In genomic region chr17:74632196-74632540, GRCh38 we compare ENCODE assay signal across 11 cellular contexts. TPM values are rescaled to one million over a fixed set of nuclear protein-coding genes. Genes with fewer than 3 reads are reported as not detected.
A peak's percentile ranks its signal among the peaks of the same experiment; 100 is the strongest.
DNase-seq lines count a peak whose midpoint lies in the region; ATAC-seq and TF ChIP-seq lines count a peak whose summit lies in the region.
"Had no signal": no experiment of that assay in that cellular context is flagged by ENCODE, and none has a peak within 500 bp of the region (broad histone marks: within the 10 kb centered on the region; RNA-seq: fewer than 3 reads in every experiment).

No MANE protein-coding gene starts in this region.

- TF ChIP-seq CTCF in H9 (conservative IDR thresholded peaks at IDR 0.05) (no peak), hepatocyte (IDR thresholded peaks at IDR 0.05; ENCODE audit: poor library complexity) (no peak)

- no peaks in the 10 kb centered on the region; a peak in 1 of 7 replicates for H3K36me3 Mint-ChIP-seq in H9 (ENCODE audit: insufficient read depth in 1 of 3, low read depth in 3 of 3)

- H3K9me2 ChIP-seq in hepatocyte (replicated peaks; ENCODE audit: insufficient read depth): no peaks in the 10 kb centered on the region

- H3K27ac ChIP-seq in H9 (ENCODE audit: insufficient read length, low read depth, low read length) (no peak overlapping the region), hepatocyte (peak overlapping the region; percentile 58), stomach smooth muscle (ENCODE audit: low read length) (no peak overlapping the region)

- H3K79me2 ChIP-seq in H9 (ENCODE audit: insufficient read depth, low read length): no peaks in the 10 kb centered on the region
- H3K79me2 ChIP-seq in hepatocyte: no peaks in the 10 kb centered on the region

- H3K9ac ChIP-seq in H9 (ENCODE audit: extremely low read depth, insufficient read length, low read length) (no peak overlapping the region), NT2/D1 (ENCODE audit: insufficient read length, low read depth) (peak overlapping the region; percentile 23), stomach smooth muscle (ENCODE audit: low read length in 2 of 2) (no peak overlapping the region)

- no CpG with 5 or more reads among the region's 8 CpGs for WGBS in H9 (ENCODE audit: extremely low coverage, insufficient read length, low lambda C conversion rate)
- WGBS in hepatocyte (ENCODE audit: low lambda C conversion rate, missing lambda C conversion rate): 14% methylated on average over 8 of the region's 8 CpGs

- no peak overlapping the region for H4K5ac ChIP-seq in H9 (ENCODE audit: insufficient read length, low read depth, low read length)

- H3K23me2 ChIP-seq in H9 (ENCODE audit: insufficient read length, low read depth, low read length, poor library complexity, severe bottlenecking): no peaks in the 10 kb centered on the region

- H4K8ac ChIP-seq in H9 (replicated peaks; ENCODE audit: insufficient read length, low read depth, low read length): no peak overlapping the region

- H3K27me3 ChIP-seq in H9 (ENCODE audit: insufficient read depth, low read length): no peaks in the 10 kb centered on the region; the same call in 1 of the 2 replicates
- H3K27me3 ChIP-seq in NT2/D1 (ENCODE audit: insufficient read depth, insufficient read length): peaks cover 5% of the 10 kb centered on the region
- peaks cover 4% of the 10 kb centered on the region for H3K27me3 ChIP-seq in hepatocyte
- H3K27me3 ChIP-seq in stomach smooth muscle (ENCODE audit: control insufficient read depth in 1 of 2, insufficient read depth in 2 of 2, low read length in 2 of 2): peaks cover 0 to 12% of the 10 kb centered on the region in 2 donors

- H3K36me3 ChIP-seq in NT2/D1 (ENCODE audit: insufficient read depth, insufficient read length, low read length): no peaks in the 10 kb centered on the region
- no peaks in the 10 kb centered on the region for H3K36me3 ChIP-seq in hepatocyte (replicated peaks; ENCODE audit: insufficient read depth, low read depth)
- no peaks in the 10 kb centered on the region for H3K36me3 ChIP-seq in stomach smooth muscle (ENCODE audit: control insufficient read depth in 2 of 2, insufficient read depth in 2 of 2, low read length in 2 of 2)

- peaks cover 39 to 55% of the 10 kb centered on the region in 2 experiments for H3K4me1 Mint-ChIP-seq in H9

- H3K4me3 Mint-ChIP-seq in H9: peak overlapping the region in 1 of 2 experiments; percentile 28; a peak in 1 of 5 replicates
- H3K4me3 Mint-ChIP-seq: activated CD4-positive, alpha-beta T cell treated with anti-CD3 and anti-CD28 coated beads for 36 hours; T-helper 1 cell treated with Interleukin-12 subunit alpha and Interleukin-12 subunit beta and Interleukin-4 antibody, amounts not matched to agents 30 μg/mL and 1 μg/mL, for 36 hours had no signal

- H3K9me3 ChIP-seq in H9 (ENCODE audit: control insufficient read depth, low read depth, low read length): no peaks in the 10 kb centered on the region
- no peaks in the 10 kb centered on the region for H3K9me3 ChIP-seq in NT2/D1 (ENCODE audit: insufficient read depth, low read length)
- H3K9me3 ChIP-seq in hepatocyte (ENCODE audit: low read depth): no peaks in the 10 kb centered on the region
- H3K9me3 ChIP-seq in stomach smooth muscle (ENCODE audit: control insufficient read depth in 2 of 2, low read length in 2 of 2): peaks cover 0 to 3% of the 10 kb centered on the region in 2 donors

- peaks cover 16% of the 10 kb centered on the region for H3K27me3 Mint-ChIP-seq in H9 (ENCODE audit: low read depth)

- H3K56ac ChIP-seq in H9 (ENCODE audit: insufficient read length, low read depth, low read length): no peak overlapping the region

- H3K4me1 ChIP-seq in H9 (ENCODE audit: insufficient read depth, low read length) (peaks cover 7% of the 10 kb centered on the region; the same call in 1 of the 2 replicates), NT2/D1 (ENCODE audit: insufficient read depth, insufficient read length) (peaks cover 7% of the 10 kb centered on the region), hepatocyte (ENCODE audit: insufficient read depth) (peaks cover 5% of the 10 kb centered on the region), stomach smooth muscle (ENCODE audit: control insufficient read depth, insufficient read depth, low read length) (peaks cover 3% of the 10 kb centered on the region)

- H4K20me1 ChIP-seq in H9 (ENCODE audit: control insufficient read depth, insufficient read depth, insufficient read length) (no peaks in the 10 kb centered on the region), hepatocyte (ENCODE audit: insufficient read depth, poor library complexity, severe bottlenecking) (no peaks in the 10 kb centered on the region)

- H2AK5ac ChIP-seq in H9 (ENCODE audit: insufficient read length, low read length): no peak overlapping the region

- H3K23ac ChIP-seq in H9 (ENCODE audit: insufficient read length, low read depth, low read length): no peak overlapping the region

- H2BK15ac ChIP-seq in H9 (ENCODE audit: low read depth, low read length): no peak overlapping the region

- no peak for ATAC-seq in GM19351 (IDR thresholded peaks at IDR 0.05; ENCODE audit: unreplicated experiment)
- no peak for ATAC-seq in GM21447 (IDR thresholded peaks at IDR 0.05; ENCODE audit: unreplicated experiment)
- ATAC-seq: activated CD4-positive, alpha-beta T cell treated with anti-CD3 and anti-CD28 coated beads for 36 hours had no signal

- peak overlapping the region; percentile 5 for H3K18ac ChIP-seq in H9 (ENCODE audit: insufficient read length, low read depth, low read length)

- H3K4me2 ChIP-seq in H9 (ENCODE audit: insufficient read depth, insufficient read length, low read length): no peak overlapping the region
- H3K4me2 ChIP-seq in hepatocyte: peak overlapping the region; percentile 36

- H2BK120ac ChIP-seq in H9 (ENCODE audit: low read depth, low read length, poor library complexity, severe bottlenecking): no peak overlapping the region

- H4K91ac ChIP-seq in H9 (ENCODE audit: insufficient read length, low read depth, low read length): no peak overlapping the region

- H3K14ac ChIP-seq in H9 (ENCODE audit: insufficient read depth, low read length): no peak overlapping the region

- peak; percentile 48 for DNase-seq in H9
- DNase-seq in NT2/D1 (ENCODE audit: low read depth, low spot score): no peak
- DNase-seq in hepatocyte (ENCODE audit: low spot score): no peak
- DNase-seq in DMS53 (lab: John Stamatoyannopoulos, UW): no peak
- DNase-seq: activated CD4-positive, alpha-beta T cell treated with anti-CD3 and anti-CD28 coated beads for 36 hours; NCI-H526 treated with DMSO at 0.1 percent for 48 hours had no signal

- H2BK12ac ChIP-seq in H9 (ENCODE audit: insufficient read length, low read depth, low read length): no peak overlapping the region

- no peak overlapping the region for H2BK20ac ChIP-seq in H9 (ENCODE audit: low read depth, low read length, poor library complexity, severe bottlenecking)

- H3K4me3 ChIP-seq in NT2/D1 (ENCODE audit: insufficient read length, low read depth) (no peak overlapping the region), hepatocyte (no peak overlapping the region), stomach smooth muscle (ENCODE audit: low read length in 2 of 2) (peak overlapping the region; percentile 38 to 54)

- no peak overlapping the region for H3T11ph ChIP-seq in H9 (ENCODE audit: low read length)

- H3K79me1 ChIP-seq in H9 (ENCODE audit: insufficient read depth, low read depth, low read length, poor library complexity, severe bottlenecking): no peaks in the 10 kb centered on the region

- no peak overlapping the region for H3K4ac ChIP-seq in H9 (ENCODE audit: low read depth, low read length)

- H3K27ac Mint-ChIP-seq in H9: peak overlapping the region; percentile 87 to 94 (median 91); a peak in 6 of 7 replicates
- H3K27ac Mint-ChIP-seq: activated CD4-positive, alpha-beta T cell treated with anti-CD3 and anti-CD28 coated beads for 36 hours; T-helper 1 cell treated with Interleukin-12 subunit alpha and Interleukin-12 subunit beta and Interleukin-4 antibody, amounts not matched to agents 30 μg/mL and 1 μg/mL, for 36 hours had no signal

- peaks cover 2 to 3% of the 10 kb centered on the region in 2 experiments; a peak in 2 of 5 replicates for H3K9me3 Mint-ChIP-seq in H9
- H3K9me3 Mint-ChIP-seq: T-helper 1 cell treated with Interleukin-12 subunit alpha and Interleukin-12 subunit beta and Interleukin-4 antibody, amounts not matched to agents 30 μg/mL and 1 μg/mL, for 36 hours had no signal

- H2BK5ac ChIP-seq in H9 (ENCODE audit: insufficient read length, low read length): no peak overlapping the region

- H2AFZ ChIP-seq in H9 (ENCODE audit: low read length) (peak overlapping the region; percentile 1), hepatocyte (no peak overlapping the region)

RNA-seq across cellular contexts. Expression of gene CD300E, which starts 8.6 kb away (rescaled TPM):
- total RNA-seq in H9 (2021) (not detected in 2 replicates), hepatocyte (0.03 TPM in 1 of 2 replicates, not detected in the other)
- 0.37 TPM in 1 of 2 replicates, not detected in the other for polyA plus RNA-seq in hepatocyte
- total RNA-seq: activated CD4-positive, alpha-beta T cell treated with anti-CD3 and anti-CD28 coated beads for 36 hours had no signal

RNA-seq across cellular contexts. Expression of gene CD300LD, which starts 40.1 kb away (rescaled TPM):
- total RNA-seq in H9 (2021) (not detected in 2 replicates), hepatocyte (not detected in 2 replicates)
- polyA plus RNA-seq in hepatocyte: not detected in 2 replicates
- polyA plus RNA-seq: adipose tissue had no signal

Comparison
In these comparisons a context has a peak if more than half of its experiments do, and no peak if none do; other contexts are left out.
1. H3K4me3 ChIP-seq: peak in stomach smooth muscle (2 of 2); none in NT2/D1 (single experiment) and hepatocyte (single experiment).